ENCODE assay signal across 17 cellular contexts in genomic region chr3:13574083-13574797, GRCh38. TPM values are rescaled to one million over a fixed set of nuclear protein-coding genes. Genes with fewer than 3 reads are reported as not detected.
A peak's percentile ranks its signal among the peaks of the same experiment; 100 is the strongest.
DNase-seq lines count a peak whose midpoint lies in the region; ATAC-seq and TF ChIP-seq lines count a peak whose summit lies in the region.
"Had no signal": no experiment of that assay in that cellular context is flagged by ENCODE, and none has a peak within 500 bp of the region (broad histone marks: within the 10 kb centered on the region; RNA-seq: fewer than 3 reads in every experiment).

No MANE protein-coding gene starts in this region.

- H4K20me1 ChIP-seq in BLaER1 (no peaks in the 10 kb centered on the region), IMR-90 (ENCODE audit: insufficient read depth, low read length) (no peaks in the 10 kb centered on the region), osteoblast (ENCODE audit: insufficient read depth, low read length) (no peaks in the 10 kb centered on the region)

- H3K9ac ChIP-seq in BLaER1 = no peak overlapping the region
- no peak overlapping the region for H3K9ac ChIP-seq in IMR-90 (ENCODE audit: low read depth, low read length)

- dilution Hi-C loops in IMR-90 (cut with HindIII; ENCODE audit: low sequenced_read_pairs, unreplicated experiment) = no loop called here

- H2AK9ac ChIP-seq in IMR-90 (replicated peaks; ENCODE audit: low read depth, low read length, poor library complexity) = no peak overlapping the region

- 0 out of 2 replicates have a peak overlapping the region, but pooled peaks have one; percentile 6 for H3K27ac ChIP-seq in BLaER1
- H3K27ac ChIP-seq in IMR-90 (ENCODE audit: insufficient read depth, low read length) = no peak overlapping the region
- no peak overlapping the region for H3K27ac ChIP-seq in osteoblast (ENCODE audit: low read depth, low read length)
- H3K27ac ChIP-seq in brain microvascular endothelial cell = no peak overlapping the region
- H3K27ac ChIP-seq: SJSA1 had no signal

- DNase-seq in IMR-90 (no peak), choroid plexus epithelial cell (ENCODE audit: low read depth) (peak; percentile 10), osteoblast (ENCODE audit: insufficient read length, low spot score, missing footprints) (peak; percentile 63), brain microvascular endothelial cell (no peak), NCI-H1417 treated with DMSO at 0.1 percent for 48 hours (lab: John Stamatoyannopoulos, UW) (no peak)
- DNase-seq: activated CD4-positive, CD25-positive, alpha-beta regulatory T cell treated with anti-CD3 and anti-CD28 coated beads, Interleukin-2, amount 50 U/mL, for 72 hours; activated CD8-positive, alpha-beta memory T cell treated with anti-CD3 and anti-CD28 coated beads, Interleukin-2, amount 10 ng/mL, durations not matched to agents 7 days and 5 days; activated effector memory CD4-positive, alpha-beta T cell treated with anti-CD3 and anti-CD28 coated beads, Interleukin-2, amount 50 U/mL, for 16 hours; cerebellar nuclear complex; Karpas-422; NCI-H1092 treated with DMSO at 0.1 percent for 48 hours; NCI-H2107; stimulated activated naive CD4-positive, alpha-beta T cell had no signal

- no peak overlapping the region for H2BK20ac ChIP-seq in IMR-90 (ENCODE audit: low read depth, low read length)

- no peak overlapping the region for H3K18ac ChIP-seq in IMR-90 (ENCODE audit: low read depth, low read length)

- in situ Hi-C loops in IMR-90 (cut with MboI; ENCODE audit: low sequenced_read_pairs) (no loop called here), brain microvascular endothelial cell (cut with HindIII; ENCODE audit: low pct_ligation_motif_present, low sequenced_read_pairs) (no loop called here)

- TF ChIP-seq CTCF in IMR-90 (conservative IDR thresholded peaks at IDR 0.05; ENCODE audit: low read depth, low read length) (no peak), choroid plexus epithelial cell (conservative IDR thresholded peaks at IDR 0.05; ENCODE audit: low read depth, low read length) (no peak), osteoblast (IDR thresholded peaks at IDR 0.05; ENCODE audit: extremely low read depth, low read depth, low read length) (no peak), brain microvascular endothelial cell (IDR thresholded peaks at IDR 0.05; ENCODE audit: low read depth, low read length, missing control alignments) (no peak)

- H3K79me1 ChIP-seq in IMR-90 (ENCODE audit: low read depth in 1 of 2, low read length in 2 of 2) = no peaks in the 10 kb centered on the region

- H2AFZ ChIP-seq in IMR-90 (replicated peaks; ENCODE audit: low read length, poor library complexity) (peak overlapping the region; percentile 58), osteoblast (ENCODE audit: low read length) (no peak overlapping the region)

- no peak overlapping the region for H4K5ac ChIP-seq in IMR-90 (ENCODE audit: low read depth, low read length)

- no peak overlapping the region for H3K14ac ChIP-seq in IMR-90 (replicated peaks; ENCODE audit: low read depth, low read length)

- no peak overlapping the region for H3K4ac ChIP-seq in IMR-90 (ENCODE audit: low read depth, low read length)

- POLR2A ChIA-PET in IMR-90 (lab: Charles Lee; ENCODE audit: unreplicated experiment) = no interaction called here

- no peaks in the 10 kb centered on the region for H3K79me2 ChIP-seq in osteoblast (ENCODE audit: insufficient read depth, low read length)

- H3K23ac ChIP-seq in IMR-90 (ENCODE audit: low read depth, low read length) = no peak overlapping the region

- H3K9me1 ChIP-seq in IMR-90 (ENCODE audit: insufficient read depth, low read length) = no peaks in the 10 kb centered on the region

- no peak overlapping the region for H4K8ac ChIP-seq in IMR-90 (ENCODE audit: low read depth in 2 of 2, low read length in 2 of 2)

- H4K91ac ChIP-seq in IMR-90 (ENCODE audit: insufficient read depth, low read depth, low read length) = no peak overlapping the region

- H2AK5ac ChIP-seq in IMR-90 (ENCODE audit: low read depth, low read length) = no peak overlapping the region

- intact Hi-C loops in IMR-90 (cut with micrococcal nuclease) = loop anchor here (10.0 kb wide), 1 partner anchor 71 kb away; no protein-coding TSS in a partner anchor

- WGBS in IMR-90 (ENCODE audit: extremely low coverage in 2 of 2, insufficient read length in 1 of 2), 2 experiments = 62% methylated on average over 11 of the region's 18 CpGs; no CpG with 5 or more reads in 1 of the 2 experiments

- TF ChIP-seq POLR2A in IMR-90 (IDR thresholded peaks at IDR 0.05; ENCODE audit: low read depth, low read length) = no peak

- no peak for TF ChIP-seq RAD21 in IMR-90 (IDR thresholded peaks at IDR 0.05; ENCODE audit: low read length)

- H3K4me3 ChIP-seq in BLaER1 (no peak overlapping the region), IMR-90 (ENCODE audit: insufficient read depth, low read depth, low read length) (no peak overlapping the region), choroid plexus epithelial cell (ENCODE audit: low read depth, low read length) (no peak overlapping the region), osteoblast (ENCODE audit: insufficient read depth, low read length) (no peak overlapping the region), brain microvascular endothelial cell (ENCODE audit: low read depth, low read length) (no peak overlapping the region)
- H3K4me3 ChIP-seq: SJSA1 had no signal

- H2BK5ac ChIP-seq in IMR-90 (ENCODE audit: low read depth, low read length, poor library complexity, severe bottlenecking) = no peak overlapping the region

- no peak overlapping the region for H2BK15ac ChIP-seq in IMR-90 (ENCODE audit: low read depth, low read length)

- CTCF ChIA-PET in IMR-90 (lab: Yijun Ruan, JAX) = no interaction called here

- H3K4me2 ChIP-seq in BLaER1 (peak overlapping the region; percentile 26), IMR-90 (ENCODE audit: low read depth, low read length) (no peak overlapping the region), osteoblast (ENCODE audit: insufficient read depth, low read length) (no peak overlapping the region)

- H3K27me3 ChIP-seq in BLaER1 = no peaks in the 10 kb centered on the region
- no peaks in the 10 kb centered on the region for H3K27me3 ChIP-seq in IMR-90 (ENCODE audit: control insufficient read depth, insufficient read depth, low read length)
- H3K27me3 ChIP-seq in osteoblast (ENCODE audit: insufficient read depth, low read length) = no peaks in the 10 kb centered on the region
- no peaks in the 10 kb centered on the region for H3K27me3 ChIP-seq in brain microvascular endothelial cell (replicated peaks)
- H3K27me3 ChIP-seq: SJSA1 had no signal

- no peak overlapping the region for H2BK120ac ChIP-seq in IMR-90 (ENCODE audit: low read depth, low read length)

- H3K36me3 ChIP-seq in BLaER1 (no peaks in the 10 kb centered on the region), IMR-90 (ENCODE audit: control insufficient read depth, insufficient read depth, low read length) (no peaks in the 10 kb centered on the region), osteoblast (ENCODE audit: insufficient read depth, low read length) (no peaks in the 10 kb centered on the region), brain microvascular endothelial cell (replicated peaks) (no peaks in the 10 kb centered on the region)
- H3K36me3 ChIP-seq: SJSA1 had no signal

- BruUV-seq in IMR-90 (replicated peaks; lab: Mats Ljungman, UMichigan) = no TSS peak

- ATAC-seq in IMR-90 (ENCODE audit: low read depth) (no peak), HG03571 (IDR thresholded peaks at IDR 0.05; ENCODE audit: unreplicated experiment) (no peak)
- ATAC-seq: activated CD8-positive, alpha-beta memory T cell treated with anti-CD3 and anti-CD28 coated beads, Interleukin-2, amount 10 ng/mL, durations not matched to agents 7 days and 5 days; natural killer cell treated with Interleukin-12 subunit alpha and Interleukin-12 subunit beta and Interleukin-15 and Interleukin-18, amount 100 ng/mL, for 72 hours had no signal

- H3K9me3 ChIP-seq in BLaER1 (no peaks in the 10 kb centered on the region), IMR-90 (ENCODE audit: control insufficient read depth, insufficient read depth, low read length) (no peaks in the 10 kb centered on the region), osteoblast (ENCODE audit: low read depth, low read length) (no peaks in the 10 kb centered on the region)
- H3K9me3 ChIP-seq: SJSA1 had no signal

- H3K4me1 ChIP-seq in BLaER1 (peaks cover 30% of the 10 kb centered on the region), IMR-90 (ENCODE audit: control insufficient read depth, insufficient read depth, low read length) (0 out of 2 replicates have a peak, but pooled peaks cover 1% of the 10 kb centered on the region), osteoblast (ENCODE audit: insufficient read depth, low read length) (peaks cover 2% of the 10 kb centered on the region)
- H3K4me1 ChIP-seq: SJSA1 had no signal

- H3K56ac ChIP-seq in IMR-90 (ENCODE audit: extremely low read depth, insufficient read depth, low read length) = no peak overlapping the region

TF ChIP-seq in IMR-90, 13 proteins besides CTCF, POLR2A, EP300 and RAD21 (continues in another document):
- TF ChIP-seq CEBPB (IDR thresholded peaks at IDR 0.05; ENCODE audit: low read depth, low read length) (no peak), SMC3 (IDR thresholded peaks at IDR 0.05; ENCODE audit: low read depth, low read length) (no peak), ELK1 (IDR thresholded peaks at IDR 0.05; ENCODE audit: borderline replicate concordance, low read depth, low read length) (no peak), USF2 (IDR thresholded peaks at IDR 0.05; ENCODE audit: low read depth, low read length) (no peak), RCOR1 (IDR thresholded peaks at IDR 0.05; ENCODE audit: insufficient replicate concordance, low read length) (no peak), MAZ (IDR thresholded peaks at IDR 0.05; ENCODE audit: borderline replicate concordance, low read depth, low read length) (no peak)

RNA-seq across cellular contexts. Expression of gene FBLN2, which starts 25.3 kb away (rescaled TPM):
- total RNA-seq in IMR-90 (2012; rRNA removed) = 10.8 and 11.8 TPM in 2 replicates
- polyA plus RNA-seq in IMR-90 (2012; rRNA removed) = 60.8 and 66.9 TPM in 2 replicates
- 38.9 and 94.5 TPM in 2 replicates for polyA plus RNA-seq in IMR-90 (2012; cell fraction: cytosol; rRNA removed)
- polyA plus RNA-seq in IMR-90 (2012; cell fraction: nucleus; rRNA removed; ENCODE audit: low replicate concordance) = 27.1 and 60.4 TPM in 2 replicates
- 46.0 and 54.6 TPM in 2 replicates for total RNA-seq in osteoblast
- total RNA-seq: natural killer cell treated with Interleukin-12 subunit alpha and Interleukin-12 subunit beta and Interleukin-15 and Interleukin-18, amount 100 ng/mL, for 72 hours had no signal

Comparison
In these comparisons a context has a peak if more than half of its experiments do, and no peak if none do; other contexts are left out.
1. DNase-seq: peak in choroid plexus epithelial cell (single experiment) and osteoblast (single experiment); none in IMR-90 (single experiment), brain microvascular endothelial cell (single experiment) and NCI-H1417 treated with DMSO at 0.1 percent for 48 hours (single experiment).